ENCODE assay signal across 28 cellular contexts in genomic region chr11:7299393-7299792, GRCh38. TPM values are rescaled to one million over a fixed set of nuclear protein-coding genes. Genes with fewer than 3 reads are reported as not detected.
"Had no signal": no experiment of that assay in that cellular context is flagged by ENCODE, and none has a peak within 500 bp of the region (broad histone marks: within the 10 kb centered on the region; RNA-seq: fewer than 3 reads in every experiment).

No MANE protein-coding gene starts in this region.

- H3K4me1 Mint-ChIP-seq: activated CD4-positive, alpha-beta T cell treated with anti-CD3 and anti-CD28 coated beads for 36 hours; activated CD8-positive, alpha-beta memory T cell treated with anti-CD3 and anti-CD28 coated beads, Interleukin-2, amount 10 ng/mL, durations not matched to agents 7 days and 5 days; central memory CD8-positive, alpha-beta T cell had no signal

- H3K4me1 ChIP-seq: esophagus squamous epithelium, lower lobe of right lung, spleen, testis, transverse colon had no signal

- ATAC-seq: activated CD4-positive, alpha-beta T cell treated with anti-CD3 and anti-CD28 coated beads for 36 hours; activated CD8-positive, alpha-beta memory T cell treated with anti-CD3 and anti-CD28 coated beads, Interleukin-2, amount 10 ng/mL, durations not matched to agents 7 days and 5 days; activated CD8-positive, alpha-beta T cell treated with anti-CD3 and anti-CD28 coated beads, Interleukin-2, amount 10 ng/mL, durations not matched to agents 7 days and 5 days; activated T-cell treated with anti-CD3 and anti-CD28 coated beads, Interleukin-2, amount 50 U/mL, for 72 hours; left lobe of liver; lower lobe of right lung; natural killer cell treated with Interleukin-12 subunit alpha and Interleukin-12 subunit beta and Interleukin-15 and Interleukin-18, amount 100 ng/mL, for 72 hours; right cardiac atrium had no signal

- H3K36me3 ChIP-seq: esophagus squamous epithelium, lower lobe of right lung, spleen, transverse colon had no signal

- H3K9me3 ChIP-seq: esophagus squamous epithelium, lower lobe of right lung, spleen, testis, transverse colon had no signal

- DNase-seq: activated CD4-positive, alpha-beta T cell treated with anti-CD3 and anti-CD28 coated beads for 36 hours; activated CD4-positive, CD25-positive, alpha-beta regulatory T cell; activated CD8-positive, alpha-beta memory T cell treated with anti-CD3 and anti-CD28 coated beads, Interleukin-2, amount 10 ng/mL, durations not matched to agents 7 days and 5 days; activated CD8-positive, alpha-beta T cell treated with anti-CD3 and anti-CD28 coated beads, Interleukin-2, amount 10 ng/mL, durations not matched to agents 7 days and 5 days; activated naive CD4-positive, alpha-beta T cell; activated T-cell treated with anti-CD3 and anti-CD28 coated beads, Interleukin-2, amount 50 U/mL, for 72 hours; anterior cingulate cortex; effector CD4-positive, alpha-beta T cell; esophagus squamous epithelium; kidney glomerular epithelial cell; lower lobe of right lung; mesenchymal stem cell; posterior cingulate gyrus; right cardiac atrium; spleen; stimulated activated naive CD4-positive, alpha-beta T cell treated with Interleukin-2 at 50 U/mL for 16 hours; testis; transverse colon had no signal

- H3K9me3 Mint-ChIP-seq: activated T-cell treated with anti-CD3 and anti-CD28 coated beads, Interleukin-2, amount 50 U/mL, for 72 hours; central memory CD8-positive, alpha-beta T cell; dendritic cell treated with granulocyte-macrophage colony-stimulating factor and Interleukin-4, amounts not matched to agents 40 ng/mL and 50 ng/mL, for 4 days; natural killer cell treated with Interleukin-12 subunit alpha and Interleukin-12 subunit beta and Interleukin-15 and Interleukin-18, amount 100 ng/mL, for 72 hours had no signal

- H3K27ac Mint-ChIP-seq: activated CD4-positive, alpha-beta T cell treated with anti-CD3 and anti-CD28 coated beads for 36 hours; activated CD8-positive, alpha-beta memory T cell treated with anti-CD3 and anti-CD28 coated beads, Interleukin-2, amount 10 ng/mL, durations not matched to agents 7 days and 5 days; activated CD8-positive, alpha-beta T cell treated with anti-CD3 and anti-CD28 coated beads, Interleukin-2, amount 10 ng/mL, durations not matched to agents 7 days and 5 days; activated naive CD8-positive, alpha-beta T cell; activated T-cell treated with anti-CD3 and anti-CD28 coated beads, Interleukin-2, amount 50 U/mL, for 72 hours; dendritic cell treated with granulocyte-macrophage colony-stimulating factor and Interleukin-4, amounts not matched to agents 40 ng/mL and 50 ng/mL, for 4 days; natural killer cell treated with Interleukin-12 subunit alpha and Interleukin-12 subunit beta and Interleukin-15 and Interleukin-18, amount 100 ng/mL, for 72 hours had no signal

- FAIRE-seq: bronchial epithelial cell, endometrium, frontal cortex had no signal

- H3K4me3 ChIP-seq: esophagus squamous epithelium, lower lobe of right lung, spleen, testis, transverse colon had no signal

- H3K4me3 Mint-ChIP-seq: activated CD4-positive, alpha-beta T cell treated with anti-CD3 and anti-CD28 coated beads for 36 hours; activated CD8-positive, alpha-beta memory T cell treated with anti-CD3 and anti-CD28 coated beads, Interleukin-2, amount 10 ng/mL, durations not matched to agents 7 days and 5 days; activated CD8-positive, alpha-beta T cell treated with anti-CD3 and anti-CD28 coated beads, Interleukin-2, amount 10 ng/mL, durations not matched to agents 7 days and 5 days; activated naive CD8-positive, alpha-beta T cell; activated T-cell treated with anti-CD3 and anti-CD28 coated beads, Interleukin-2, amount 50 U/mL, for 72 hours; central memory CD8-positive, alpha-beta T cell; dendritic cell treated with granulocyte-macrophage colony-stimulating factor and Interleukin-4, amounts not matched to agents 40 ng/mL and 50 ng/mL, for 4 days; natural killer cell treated with Interleukin-12 subunit alpha and Interleukin-12 subunit beta and Interleukin-15 and Interleukin-18, amount 100 ng/mL, for 72 hours had no signal

- H3K27me3 ChIP-seq: esophagus squamous epithelium, spleen, testis, transverse colon had no signal

- H3K27ac ChIP-seq: epithelial cell of prostate, esophagus squamous epithelium, lower lobe of right lung, spleen, testis, transverse colon had no signal

- H3K36me3 Mint-ChIP-seq: activated CD8-positive, alpha-beta memory T cell treated with anti-CD3 and anti-CD28 coated beads, Interleukin-2, amount 10 ng/mL, durations not matched to agents 7 days and 5 days; activated naive CD8-positive, alpha-beta T cell; natural killer cell treated with Interleukin-12 subunit alpha and Interleukin-12 subunit beta and Interleukin-15 and Interleukin-18, amount 100 ng/mL, for 72 hours had no signal

RNA-seq across cellular contexts. Expression of gene SYT9, which starts 47.7 kb away (rescaled TPM):
- total RNA-seq: activated CD4-positive, alpha-beta T cell treated with anti-CD3 and anti-CD28 coated beads for 36 hours; activated CD8-positive, alpha-beta memory T cell treated with anti-CD3 and anti-CD28 coated beads, Interleukin-2, amount 10 ng/mL, durations not matched to agents 7 days and 5 days; activated CD8-positive, alpha-beta T cell treated with anti-CD3 and anti-CD28 coated beads, Interleukin-2, amount 10 ng/mL, durations not matched to agents 7 days and 5 days; activated T-cell treated with anti-CD3 and anti-CD28 coated beads, Interleukin-2, amount 50 U/mL, for 72 hours; bronchial epithelial cell; natural killer cell treated with Interleukin-12 subunit alpha and Interleukin-12 subunit beta and Interleukin-15 and Interleukin-18, amount 100 ng/mL, for 72 hours; osteoblast had no signal
